8 cellular contexts compared by ENCODE assay signal in genomic region chr1:118151312-118151937, GRCh38. TPM values are rescaled to one million over a fixed set of nuclear protein-coding genes. Genes with fewer than 3 reads are reported as not detected.
DNase-seq lines count a peak whose midpoint lies in the region; ATAC-seq, FAIRE-seq and TF ChIP-seq lines count a peak whose summit lies in the region.

No MANE protein-coding gene starts in this region.

- TF ChIP-seq POLR2A in GM12892 (IDR thresholded peaks at IDR 0.05; ENCODE audit: low read depth, low read length) = no peak

- FAIRE-seq in GM12892 (lab: Jason Lieb, UNC) = peak; percentile 57

- no peak for ATAC-seq in HG02642 (IDR thresholded peaks at IDR 0.05; ENCODE audit: poor library complexity, unreplicated experiment)

- DNase-seq in AG08395 (ENCODE audit: low spot score) (peak; percentile 38), GM12892 (ENCODE audit: insufficient read length) (no peak), NCI-H82 (lab: John Stamatoyannopoulos, UW) (peak; percentile 55), astrocyte of the hippocampus (ENCODE audit: low read depth, low spot score) (peak; percentile 84), iPS-NIHi7 (ENCODE audit: extremely low spot score) (peak; percentile 29)
- peak; percentile 27 to 35 for DNase-seq in stimulated activated CD4-positive, alpha-beta T cell treated with anti-CD3 and anti-CD28 coated beads, Interleukin-2, amount 100 ng/mL, for 48 hours
- DNase-seq in stimulated activated naive CD4-positive, alpha-beta T cell treated with Interleukin-2 at 50 U/mL for 16 hours (lab: John Stamatoyannopoulos, UW) = no peak

RNA-seq across cellular contexts. Expression of gene SPAG17, which starts 33.6 kb away (rescaled TPM):
- not detected for polyA plus RNA-seq in GM12892 (2012; ENCODE audit: missing spikeins)

Comparison
In these comparisons a context has a peak if more than half of its experiments do, and no peak if none do; other contexts are left out.
1. DNase-seq: peak in AG08395 (single experiment), NCI-H82 (single experiment), astrocyte of the hippocampus (single experiment), iPS-NIHi7 (single experiment) and stimulated activated CD4-positive, alpha-beta T cell treated with anti-CD3 and anti-CD28 coated beads, Interleukin-2, amount 100 ng/mL, for 48 hours (2 of 2); none in GM12892 (single experiment) and stimulated activated naive CD4-positive, alpha-beta T cell treated with Interleukin-2 at 50 U/mL for 16 hours (single experiment).